In the genomic region with DNA sequence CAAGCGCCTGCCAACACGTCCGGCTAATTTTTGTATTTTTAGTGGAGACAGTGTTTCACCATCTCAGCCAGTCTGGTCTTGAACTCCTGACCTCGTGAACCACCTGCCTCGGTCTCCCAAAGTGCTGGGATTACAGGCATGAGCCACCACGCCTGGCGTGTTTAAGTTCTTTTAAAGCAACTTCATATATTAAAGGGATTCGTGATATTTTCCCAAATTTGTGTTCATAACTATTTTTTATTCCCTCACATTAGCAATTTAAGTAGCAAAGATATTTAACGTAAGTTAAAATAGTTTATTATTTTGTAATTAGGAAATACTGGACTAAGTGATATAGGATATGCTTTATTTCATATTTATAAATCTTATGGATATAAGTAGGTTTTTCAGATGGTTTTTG, we compare ENCODE assay signal across 1 cellular context.
TF ChIP-seq lines count a peak whose summit lies in the region.

No MANE protein-coding gene starts in this region.

TF ChIP-seq in K562, 482 proteins besides CTCF, POLR2A, EP300 and RAD21 (continued from another document):
- TF ChIP-seq ZNF408 (CRISPR knock-in tag; IDR thresholded peaks at IDR 0.05; ENCODE audit: low read depth) (peak; percentile 71; the same call in 1 of the 2 replicates), NFIX (CRISPR knock-in tag; IDR thresholded peaks at IDR 0.05; ENCODE audit: low read depth) (peak; percentile 54), MTF1 (CRISPR knock-in tag; IDR thresholded peaks at IDR 0.05; ENCODE audit: borderline replicate concordance) (0 out of 2 replicates have a peak, but pooled peaks have one; percentile 66), ZNF431 (CRISPR knock-in tag; IDR thresholded peaks at IDR 0.05) (no peak), ZNF277 (CRISPR knock-in tag; IDR thresholded peaks at IDR 0.05; ENCODE audit: borderline replicate concordance) (peak; percentile 89; the same call in 1 of the 2 replicates), ZNF707 (CRISPR knock-in tag; conservative IDR thresholded peaks at IDR 0.05) (0 out of 2 replicates have a peak, but pooled peaks have one; percentile 51), ZNF133 (CRISPR knock-in tag; IDR thresholded peaks at IDR 0.05) (no peak), ZNF436 (CRISPR knock-in tag; IDR thresholded peaks at IDR 0.05) (no peak), CCNT2 (IDR thresholded peaks at IDR 0.05; ENCODE audit: borderline replicate concordance, extremely low read depth, insufficient read length, low read depth, low read length) (no peak)
- TF ChIP-seq, protein P1, sequence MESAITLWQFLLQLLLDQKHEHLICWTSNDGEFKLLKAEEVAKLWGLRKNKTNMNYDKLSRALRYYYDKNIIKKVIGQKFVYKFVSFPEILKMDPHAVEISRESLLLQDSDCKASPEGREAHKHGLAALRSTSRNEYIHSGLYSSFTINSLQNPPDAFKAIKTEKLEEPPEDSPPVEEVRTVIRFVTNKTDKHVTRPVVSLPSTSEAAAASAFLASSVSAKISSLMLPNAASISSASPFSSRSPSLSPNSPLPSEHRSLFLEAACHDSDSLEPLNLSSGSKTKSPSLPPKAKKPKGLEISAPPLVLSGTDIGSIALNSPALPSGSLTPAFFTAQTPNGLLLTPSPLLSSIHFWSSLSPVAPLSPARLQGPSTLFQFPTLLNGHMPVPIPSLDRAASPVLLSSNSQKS (CRISPR knock-in tag; IDR thresholded peaks at IDR 0.05): no peak
- TF ChIP-seq, protein P2, sequence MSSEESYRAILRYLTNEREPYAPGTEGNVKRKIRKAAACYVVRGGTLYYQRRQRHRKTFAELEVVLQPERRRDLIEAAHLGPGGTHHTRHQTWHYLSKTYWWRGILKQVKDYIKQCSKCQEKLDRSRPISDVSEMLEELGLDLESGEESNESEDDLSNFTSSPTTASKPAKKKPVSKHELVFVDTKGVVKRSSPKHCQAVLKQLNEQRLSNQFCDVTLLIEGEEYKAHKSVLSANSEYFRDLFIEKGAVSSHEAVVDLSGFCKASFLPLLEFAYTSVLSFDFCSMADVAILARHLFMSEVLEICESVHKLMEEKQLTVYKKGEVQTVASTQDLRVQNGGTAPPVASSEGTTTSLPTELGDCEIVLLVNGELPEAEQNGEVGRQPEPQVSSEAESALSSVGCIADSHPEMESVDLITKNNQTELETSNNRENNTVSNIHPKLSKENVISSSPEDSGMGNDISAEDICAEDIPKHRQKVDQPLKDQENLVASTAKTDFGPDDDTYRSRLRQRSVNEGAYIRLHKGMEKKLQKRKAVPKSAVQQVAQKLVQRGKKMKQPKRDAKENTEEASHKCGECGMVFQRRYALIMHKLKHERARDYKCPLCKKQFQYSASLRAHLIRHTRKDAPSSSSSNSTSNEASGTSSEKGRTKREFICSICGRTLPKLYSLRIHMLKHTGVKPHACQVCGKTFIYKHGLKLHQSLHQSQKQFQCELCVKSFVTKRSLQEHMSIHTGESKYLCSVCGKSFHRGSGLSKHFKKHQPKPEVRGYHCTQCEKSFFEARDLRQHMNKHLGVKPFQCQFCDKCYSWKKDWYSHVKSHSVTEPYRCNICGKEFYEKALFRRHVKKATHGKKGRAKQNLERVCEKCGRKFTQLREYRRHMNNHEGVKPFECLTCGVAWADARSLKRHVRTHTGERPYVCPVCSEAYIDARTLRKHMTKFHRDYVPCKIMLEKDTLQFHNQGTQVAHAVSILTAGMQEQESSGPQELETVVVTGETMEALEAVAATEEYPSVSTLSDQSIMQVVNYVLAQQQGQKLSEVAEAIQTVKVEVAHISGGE (CRISPR knock-in tag; IDR thresholded peaks at IDR 0.05): 0 out of 6 replicates have a peak, but pooled peaks of 1 of the 3 experiments have one; percentile 34
- TF ChIP-seq, protein P3, sequence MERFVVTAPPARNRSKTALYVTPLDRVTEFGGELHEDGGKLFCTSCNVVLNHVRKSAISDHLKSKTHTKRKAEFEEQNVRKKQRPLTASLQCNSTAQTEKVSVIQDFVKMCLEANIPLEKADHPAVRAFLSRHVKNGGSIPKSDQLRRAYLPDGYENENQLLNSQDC (CRISPR knock-in tag; IDR thresholded peaks at IDR 0.05): no peak
- TF ChIP-seq, protein P4, sequence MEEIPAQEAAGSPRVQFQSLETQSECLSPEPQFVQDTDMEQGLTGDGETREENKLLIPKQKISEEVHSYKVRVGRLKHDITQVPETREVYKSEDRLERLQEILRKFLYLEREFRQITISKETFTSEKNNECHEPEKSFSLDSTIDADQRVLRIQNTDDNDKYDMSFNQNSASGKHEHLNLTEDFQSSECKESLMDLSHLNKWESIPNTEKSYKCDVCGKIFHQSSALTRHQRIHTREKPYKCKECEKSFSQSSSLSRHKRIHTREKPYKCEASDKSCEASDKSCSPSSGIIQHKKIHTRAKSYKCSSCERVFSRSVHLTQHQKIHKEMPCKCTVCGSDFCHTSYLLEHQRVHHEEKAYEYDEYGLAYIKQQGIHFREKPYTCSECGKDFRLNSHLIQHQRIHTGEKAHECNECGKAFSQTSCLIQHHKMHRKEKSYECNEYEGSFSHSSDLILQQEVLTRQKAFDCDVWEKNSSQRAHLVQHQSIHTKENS (CRISPR knock-in tag; IDR thresholded peaks at IDR 0.05): no peak
